In genomic region chr18:8800445-8800844, GRCh38 we compare ENCODE assay signal across 8 cellular contexts.
A peak's percentile ranks its signal among the peaks of the same experiment; 100 is the strongest.
DNase-seq lines count a peak whose midpoint lies in the region; ATAC-seq and TF ChIP-seq lines count a peak whose summit lies in the region.

No MANE protein-coding gene starts in this region.

- H3K9ac ChIP-seq in SK-N-SH: peak overlapping the region; percentile 39; the same call in 1 of the 2 replicates
- no peak overlapping the region for H3K9ac ChIP-seq in rectal smooth muscle tissue (ENCODE audit: low read length)

- H3K4me2 ChIP-seq in SK-N-SH: peak overlapping the region; percentile 52

- peaks cover 18% of the 10 kb centered on the region for H3K79me2 ChIP-seq in SK-N-SH (ENCODE audit: insufficient read depth)

- CTCF ChIA-PET in SK-N-SH (lab: Yijun Ruan, JAX): interaction anchor here (0.6 to 2.1 kb wide), 5 partner anchors 145 to 603 kb away, joined by 3 to 6 read pairs (median 3); no protein-coding TSS in a partner anchor

- H3F3A ChIP-seq in SK-N-SH (replicated peaks; ENCODE audit: insufficient read depth): peaks cover 28% of the 10 kb centered on the region

- POLR2A ChIA-PET in SK-N-SH (lab: Yijun Ruan, JAX): no interaction called here

- TF ChIP-seq RAD21 in SK-N-SH (IDR thresholded peaks at IDR 0.05; ENCODE audit: low read length): no peak

- H3K9me2 ChIP-seq in SK-N-SH: no peaks in the 10 kb centered on the region

- intact Hi-C loops in posterior vena cava (cut with DNase I): no loop called here

- ATAC-seq in HG03469 (IDR thresholded peaks at IDR 0.05; ENCODE audit: unreplicated experiment): no peak
- no peak for ATAC-seq in GM21381 (IDR thresholded peaks at IDR 0.05; ENCODE audit: unreplicated experiment)

- DNase-seq in GM03348 (ENCODE audit: low spot score) (peak; percentile 88), SK-N-SH (no peak), fibroblast of the aortic adventitia (ENCODE audit: low read depth) (peak; percentile 99), posterior vena cava (ENCODE audit: low spot score) (no peak), OCI-M1 (lab: John Stamatoyannopoulos, UW) (no peak)

- H3K27ac ChIP-seq in SK-N-SH (ENCODE audit: low read depth in 2 of 2, low read length in 1 of 2): peak overlapping the region; percentile 74 to 88; a peak in 3 of 4 replicates
- peak overlapping the region; percentile 88 for H3K27ac ChIP-seq in rectal smooth muscle tissue (ENCODE audit: low read depth, low read length)

- H3K36me3 ChIP-seq in SK-N-SH (replicated peaks in 1 of 2; ENCODE audit: control insufficient read depth in 1 of 2, insufficient read depth in 2 of 2, low read length in 1 of 2) (peaks cover 22 to 58% of the 10 kb centered on the region in 2 experiments), rectal smooth muscle tissue (ENCODE audit: control insufficient read depth, insufficient read depth, low read length) (no peaks in the 10 kb centered on the region)

- TF ChIP-seq EP300 in SK-N-SH (IDR thresholded peaks at IDR 0.05; ENCODE audit: borderline replicate concordance in 1 of 2, low read depth in 1 of 2, low read length in 1 of 2): peak in 1 of 2 experiments; percentile 86; a peak in 2 of 4 replicates

- TF ChIP-seq CTCF in SK-N-SH (IDR thresholded peaks at IDR 0.05) (no peak), fibroblast of the aortic adventitia (IDR thresholded peaks at IDR 0.05; ENCODE audit: insufficient read depth, low read length) (no peak)

- H3K27me3 ChIP-seq in SK-N-SH (ENCODE audit: insufficient read depth) (no peaks in the 10 kb centered on the region), rectal smooth muscle tissue (ENCODE audit: control insufficient read depth, insufficient read depth, low read length) (no peaks in the 10 kb centered on the region)

- H3K4me3 ChIP-seq in SK-N-SH (ENCODE audit: low read depth in 2 of 2, low read length in 1 of 2): no peak overlapping the region
- H3K4me3 ChIP-seq in fibroblast of the aortic adventitia (ENCODE audit: low read depth, low read length): no peak overlapping the region
- H3K4me3 ChIP-seq in rectal smooth muscle tissue (ENCODE audit: low read length): no peak overlapping the region

- no peaks in the 10 kb centered on the region for H3K9me3 ChIP-seq in SK-N-SH

- H4K20me1 ChIP-seq in SK-N-SH (ENCODE audit: insufficient read depth): no peaks in the 10 kb centered on the region

- WGBS in SK-N-SH (ENCODE audit: low lambda C conversion rate): 31% methylated on average over 4 of the region's 9 CpGs

- 0 out of 2 replicates have a peak overlapping the region, but pooled peaks have one; percentile 7 for H2AFZ ChIP-seq in SK-N-SH (ENCODE audit: low read depth)

- H3K4me1 ChIP-seq in SK-N-SH (ENCODE audit: control insufficient read depth in 1 of 2, insufficient read depth in 2 of 2, low read depth in 1 of 2, low read length in 1 of 2) (peaks cover 37 to 50% of the 10 kb centered on the region in 2 experiments), rectal smooth muscle tissue (ENCODE audit: control insufficient read depth, insufficient read depth, low read length) (peaks cover 34% of the 10 kb centered on the region)

TF ChIP-seq in SK-N-SH, 30 proteins besides CTCF, POLR2A, EP300 and RAD21:
- TF ChIP-seq FOXJ3 (CRISPR knock-in tag; IDR thresholded peaks at IDR 0.05): no peak
- TF ChIP-seq TEAD4 (IDR thresholded peaks at IDR 0.05; ENCODE audit: borderline replicate concordance, insufficient read depth): peak; percentile 84; the same call in 1 of the 2 replicates
- peak; percentile 78 for TF ChIP-seq PBX3 (IDR thresholded peaks at IDR 0.05)
- TF ChIP-seq RXRA (IDR thresholded peaks at IDR 0.05; ENCODE audit: borderline replicate concordance, low read depth): peak; percentile 61; the same call in 1 of the 2 replicates
- TF ChIP-seq SIN3A (IDR thresholded peaks at IDR 0.05; ENCODE audit: borderline replicate concordance, low read depth, low read length): 0 out of 2 replicates have a peak, but pooled peaks have one; percentile 17
- TF ChIP-seq, protein P1, sequence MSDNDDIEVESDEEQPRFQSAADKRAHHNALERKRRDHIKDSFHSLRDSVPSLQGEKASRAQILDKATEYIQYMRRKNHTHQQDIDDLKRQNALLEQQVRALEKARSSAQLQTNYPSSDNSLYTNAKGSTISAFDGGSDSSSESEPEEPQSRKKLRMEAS (IDR thresholded peaks at IDR 0.05; ENCODE audit: low read depth): peak; percentile 73
- TF ChIP-seq FOXM1 (IDR thresholded peaks at IDR 0.05; ENCODE audit: low read depth): no peak
- TF ChIP-seq JUND (IDR thresholded peaks at IDR 0.05): peak; percentile 86
- no peak for TF ChIP-seq ELF1 (IDR thresholded peaks at IDR 0.05)
- no peak for TF ChIP-seq USF2 (IDR thresholded peaks at IDR 0.05; ENCODE audit: borderline replicate concordance, low read depth, low read length)
- TF ChIP-seq POLR2AphosphoS5 (IDR thresholded peaks at IDR 0.05; ENCODE audit: low read depth, low read length): peak; percentile 65; the same call in 1 of the 2 replicates
- TF ChIP-seq FOSL2 (IDR thresholded peaks at IDR 0.05; ENCODE audit: borderline replicate concordance, low read depth): peak; percentile 88; the same call in 1 of the 2 replicates
- TF ChIP-seq NFIC (IDR thresholded peaks at IDR 0.05; ENCODE audit: borderline replicate concordance): peak; percentile 83
- peak; percentile 69 for TF ChIP-seq TCF12 (IDR thresholded peaks at IDR 0.05)
- peak; percentile 26; the same call in 1 of the 2 replicates for TF ChIP-seq NRF1 (IDR thresholded peaks at IDR 0.05; ENCODE audit: low read depth, low read length)
- TF ChIP-seq, protein P2, sequence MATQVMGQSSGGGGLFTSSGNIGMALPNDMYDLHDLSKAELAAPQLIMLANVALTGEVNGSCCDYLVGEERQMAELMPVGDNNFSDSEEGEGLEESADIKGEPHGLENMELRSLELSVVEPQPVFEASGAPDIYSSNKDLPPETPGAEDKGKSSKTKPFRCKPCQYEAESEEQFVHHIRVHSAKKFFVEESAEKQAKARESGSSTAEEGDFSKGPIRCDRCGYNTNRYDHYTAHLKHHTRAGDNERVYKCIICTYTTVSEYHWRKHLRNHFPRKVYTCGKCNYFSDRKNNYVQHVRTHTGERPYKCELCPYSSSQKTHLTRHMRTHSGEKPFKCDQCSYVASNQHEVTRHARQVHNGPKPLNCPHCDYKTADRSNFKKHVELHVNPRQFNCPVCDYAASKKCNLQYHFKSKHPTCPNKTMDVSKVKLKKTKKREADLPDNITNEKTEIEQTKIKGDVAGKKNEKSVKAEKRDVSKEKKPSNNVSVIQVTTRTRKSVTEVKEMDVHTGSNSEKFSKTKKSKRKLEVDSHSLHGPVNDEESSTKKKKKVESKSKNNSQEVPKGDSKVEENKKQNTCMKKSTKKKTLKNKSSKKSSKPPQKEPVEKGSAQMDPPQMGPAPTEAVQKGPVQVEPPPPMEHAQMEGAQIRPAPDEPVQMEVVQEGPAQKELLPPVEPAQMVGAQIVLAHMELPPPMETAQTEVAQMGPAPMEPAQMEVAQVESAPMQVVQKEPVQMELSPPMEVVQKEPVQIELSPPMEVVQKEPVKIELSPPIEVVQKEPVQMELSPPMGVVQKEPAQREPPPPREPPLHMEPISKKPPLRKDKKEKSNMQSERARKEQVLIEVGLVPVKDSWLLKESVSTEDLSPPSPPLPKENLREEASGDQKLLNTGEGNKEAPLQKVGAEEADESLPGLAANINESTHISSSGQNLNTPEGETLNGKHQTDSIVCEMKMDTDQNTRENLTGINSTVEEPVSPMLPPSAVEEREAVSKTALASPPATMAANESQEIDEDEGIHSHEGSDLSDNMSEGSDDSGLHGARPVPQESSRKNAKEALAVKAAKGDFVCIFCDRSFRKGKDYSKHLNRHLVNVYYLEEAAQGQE (IDR thresholded peaks at IDR 0.05; ENCODE audit: low read depth, low read length): peak; percentile 59; the same call in 1 of the 2 replicates

Comparison
In these comparisons a context has a peak if more than half of its experiments do, and no peak if none do; other contexts are left out.
1. DNase-seq: peak in GM03348 (single experiment) and fibroblast of the aortic adventitia (single experiment); none in SK-N-SH (single experiment), posterior vena cava (single experiment) and OCI-M1 (single experiment).